ENCODE assay signal across 1 cellular context in the genomic region with DNA sequence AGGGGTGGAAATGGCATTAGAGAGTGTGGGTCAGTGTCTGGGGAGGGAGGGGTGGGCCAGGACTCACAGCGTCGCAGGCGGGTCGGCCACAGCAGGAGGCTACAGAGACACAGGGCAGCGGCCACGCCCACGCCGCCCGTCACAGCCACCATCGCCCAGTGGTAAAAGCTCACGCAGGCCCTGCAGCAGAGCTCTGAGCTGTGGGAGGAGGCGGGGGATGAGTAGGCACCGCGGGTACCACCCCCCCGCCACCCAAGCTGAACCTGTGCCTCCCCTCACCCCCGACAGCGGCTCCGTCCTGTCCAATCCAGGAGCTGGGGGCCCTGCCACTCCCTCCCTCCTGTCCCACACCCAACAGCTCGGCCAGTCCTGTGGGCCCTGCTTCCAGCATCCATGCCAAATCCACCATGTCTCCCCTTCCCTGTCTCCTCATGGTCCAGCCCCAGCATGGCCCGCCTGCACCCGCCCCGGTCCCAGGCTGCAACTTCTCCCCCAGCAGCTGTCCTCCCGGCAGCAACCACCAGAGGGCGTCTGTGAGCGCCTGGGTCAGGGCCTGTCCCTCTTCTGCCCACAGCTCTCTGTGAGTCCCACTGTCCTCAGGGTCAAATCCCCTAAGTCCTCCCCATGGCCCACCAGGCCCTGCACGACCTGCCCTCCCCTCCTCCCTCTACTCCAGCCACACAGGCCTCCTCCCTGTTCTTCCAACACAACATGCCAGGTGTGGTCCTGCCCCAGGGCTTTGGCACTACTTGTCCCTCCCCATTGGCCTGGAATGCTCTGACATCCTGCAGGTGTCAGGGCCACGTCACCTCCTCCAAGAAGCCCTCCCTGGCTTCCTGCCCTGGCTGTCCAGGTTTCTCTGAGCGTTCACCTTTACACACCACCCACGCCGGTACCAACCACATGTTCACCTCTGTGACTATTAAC.
TF ChIP-seq lines count a peak whose summit lies in the region.

No MANE protein-coding gene starts in this region.

TF ChIP-seq in H1, 55 proteins besides CTCF, POLR2A, EP300 and RAD21:
- TF ChIP-seq, protein P1, sequence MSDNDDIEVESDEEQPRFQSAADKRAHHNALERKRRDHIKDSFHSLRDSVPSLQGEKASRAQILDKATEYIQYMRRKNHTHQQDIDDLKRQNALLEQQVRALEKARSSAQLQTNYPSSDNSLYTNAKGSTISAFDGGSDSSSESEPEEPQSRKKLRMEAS (IDR thresholded peaks at IDR 0.05): peak; percentile 29; the same call in 1 of the 2 replicates
- TF ChIP-seq SUZ12 (IDR thresholded peaks at IDR 0.05; ENCODE audit: low read length) (no peak), SP2 (IDR thresholded peaks at IDR 0.05; ENCODE audit: low read length) (no peak), POLR2AphosphoS5 (IDR thresholded peaks at IDR 0.05; ENCODE audit: low read depth, low read length) (peak; percentile 13; the same call in 1 of the 2 replicates), YY1 (IDR thresholded peaks at IDR 0.05; ENCODE audit: low read depth, low read length) (0 out of 2 replicates have a peak, but pooled peaks have one; percentile 24), GTF2F1 (IDR thresholded peaks at IDR 0.05; ENCODE audit: borderline replicate concordance, low read depth, low read length) (no peak), KDM5A (IDR thresholded peaks at IDR 0.05; ENCODE audit: low read length) (no peak), GABPA (IDR thresholded peaks at IDR 0.05; ENCODE audit: borderline replicate concordance, insufficient read depth, low read length) (peak; percentile 67; the same call in 1 of the 2 replicates), JUND (IDR thresholded peaks at IDR 0.05; ENCODE audit: low read length) (0 out of 2 replicates have a peak, but pooled peaks have one; percentile 29), TCF12 (IDR thresholded peaks at IDR 0.05; ENCODE audit: low read depth, low read length) (no peak), KDM1A (IDR thresholded peaks at IDR 0.05; ENCODE audit: borderline replicate concordance, low read length) (peak; percentile 93), JUN (IDR thresholded peaks at IDR 0.05; ENCODE audit: low read depth, low read length) (no peak), TBP (IDR thresholded peaks at IDR 0.05; ENCODE audit: low read depth, low read length) (no peak; the same call in 1 of the 2 replicates), NANOG (IDR thresholded peaks at IDR 0.05; ENCODE audit: insufficient read depth, low read depth, low read length, poor library complexity, severe bottlenecking) (no peak), PHF8 (conservative IDR thresholded peaks at IDR 0.05; ENCODE audit: low read depth, low read length) (no peak), POU5F1 (IDR thresholded peaks at IDR 0.05; ENCODE audit: low read depth, low read length) (no peak), CHD1 (IDR thresholded peaks at IDR 0.05; ENCODE audit: low read depth, low read length) (no peak)
TF ChIP-seq in H1: peak in this region for 6.
